Comparison of ENCODE assay signal across 11 cellular contexts in the genomic region with DNA sequence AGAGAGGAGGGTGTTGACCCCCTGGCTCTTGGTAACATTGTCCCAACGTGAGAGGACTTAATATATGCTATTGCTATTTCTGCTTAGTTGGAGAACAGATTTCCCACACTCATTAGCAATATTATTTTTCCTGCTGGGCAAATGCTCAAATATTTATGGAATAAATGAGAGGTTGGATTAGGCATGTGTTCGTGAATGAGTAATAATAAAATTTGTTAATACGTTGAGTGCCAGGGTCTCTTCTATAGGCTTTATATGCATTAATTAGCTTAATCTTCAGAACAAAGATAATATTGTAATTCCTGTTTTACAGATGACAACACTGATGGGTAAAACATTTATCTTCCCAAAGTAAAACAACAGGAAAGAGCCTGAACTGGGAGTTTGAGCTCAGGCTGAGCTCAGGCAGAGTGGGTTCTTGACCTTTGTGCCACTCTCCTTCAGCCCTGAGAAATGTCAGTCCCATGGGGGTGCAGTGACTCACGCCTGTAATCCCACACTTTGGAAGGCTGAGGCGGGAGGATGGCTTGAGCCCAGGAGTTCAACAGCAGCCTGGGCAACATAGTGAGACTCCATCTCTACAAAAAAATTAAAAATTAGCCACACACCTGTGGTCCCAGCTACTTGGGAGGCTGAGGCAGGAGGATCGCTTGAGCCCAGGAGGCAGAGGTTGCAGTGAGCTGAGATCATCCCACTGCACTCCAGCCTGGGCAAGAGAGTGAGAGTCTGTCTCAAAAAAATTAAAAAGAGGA. TPM values are rescaled to one million over a fixed set of nuclear protein-coding genes. Genes with fewer than 3 reads are reported as not detected.
A peak's percentile ranks its signal among the peaks of the same experiment; 100 is the strongest.
DNase-seq lines count a peak whose midpoint lies in the region; ATAC-seq and TF ChIP-seq lines count a peak whose summit lies in the region.
"Had no signal": no experiment of that assay in that cellular context is flagged by ENCODE, and none has a peak within 500 bp of the region (broad histone marks: within the 10 kb centered on the region; RNA-seq: fewer than 3 reads in every experiment).

No MANE protein-coding gene starts in this region.

- no peaks in the 10 kb centered on the region for H4K20me1 ChIP-seq in neural progenitor cell (ENCODE audit: low read depth)

- H3K36me3 ChIP-seq in Caco-2 (ENCODE audit: control insufficient read depth, insufficient read depth, low read length) (no peaks in the 10 kb centered on the region), endocrine pancreas (ENCODE audit: control insufficient read depth, insufficient read depth, low read length) (no peaks in the 10 kb centered on the region), neural progenitor cell (no peaks in the 10 kb centered on the region), uterus (no peaks in the 10 kb centered on the region)

- H3K27me3 Mint-ChIP-seq in Caco-2 (ENCODE audit: insufficient read depth, unreplicated experiment) (no peaks in the 10 kb centered on the region), neural progenitor cell (ENCODE audit: insufficient read depth, low read depth) (no peaks in the 10 kb centered on the region)

- ATAC-seq in HG03159 (IDR thresholded peaks at IDR 0.05; ENCODE audit: unreplicated experiment): no peak
- ATAC-seq: sciatic nerve had no signal

- H3K4me2 ChIP-seq in neural progenitor cell: peak overlapping the region; percentile 98

- H3K4me1 Mint-ChIP-seq in Caco-2 (ENCODE audit: low read depth, unreplicated experiment) (peaks cover 5% of the 10 kb centered on the region), neural progenitor cell (peaks cover 8% of the 10 kb centered on the region)

- H3K9ac ChIP-seq in endocrine pancreas (ENCODE audit: control insufficient read depth, insufficient read depth, low read length): no peak overlapping the region
- H3K9ac ChIP-seq in neural progenitor cell: no peak overlapping the region

- peaks cover 6% of the 10 kb centered on the region for H3F3A ChIP-seq in neural progenitor cell (ENCODE audit: low read depth)

- no peak for DNase-seq in Caco-2
- DNase-seq in M059J (ENCODE audit: low read depth): peak; percentile 20
- no peak for DNase-seq in neural progenitor cell (ENCODE audit: low spot score)
- DNase-seq in COLO829 (ENCODE audit: low spot score): no peak
- no peak for DNase-seq in uterus
- DNase-seq in NOMO-1 (lab: John Stamatoyannopoulos, UW; ENCODE audit: unreplicated experiment in 2 of 2): no peak
- DNase-seq: GOT3, kidney glomerular epithelial cell had no signal

- peak overlapping the region; percentile 71 for H3K4me3 ChIP-seq in Caco-2 (ENCODE audit: low read depth, low read length)
- H3K4me3 ChIP-seq in endocrine pancreas (ENCODE audit: control insufficient read depth, insufficient read depth, low read length): peak overlapping the region; percentile 57
- H3K4me3 ChIP-seq in neural progenitor cell: peak overlapping the region; percentile 80
- no peak overlapping the region for H3K4me3 ChIP-seq in uterus

- no peaks in the 10 kb centered on the region for H3K27me3 ChIP-seq in Caco-2 (replicated peaks; ENCODE audit: control insufficient read depth, insufficient read depth, low read length)
- no peaks in the 10 kb centered on the region for H3K27me3 ChIP-seq in endocrine pancreas (ENCODE audit: control insufficient read depth, insufficient read depth, low read length)
- H3K27me3 ChIP-seq in neural progenitor cell: no peaks in the 10 kb centered on the region
- H3K27me3 ChIP-seq in uterus: no peaks in the 10 kb centered on the region

- intact Hi-C loops in Caco-2 (cut with micrococcal nuclease; ENCODE audit: unreplicated experiment) (no loop called here), uterus (cut with DNase I; ENCODE audit: low total_unique reads) (no loop called here)

- H3K4me3 Mint-ChIP-seq in Caco-2 (ENCODE audit: unreplicated experiment): peak overlapping the region; percentile 88
- H3K4me3 Mint-ChIP-seq in neural progenitor cell: peak overlapping the region; percentile 85

- TF ChIP-seq CTCF in Caco-2 (IDR thresholded peaks at IDR 0.05; ENCODE audit: insufficient read depth in 1 of 2, low read depth in 1 of 2, low read length in 1 of 2, severe bottlenecking in 1 of 2, unreplicated experiment in 1 of 2) (no peak), neural progenitor cell (IDR thresholded peaks at IDR 0.05) (no peak), uterus (IDR thresholded peaks at IDR 0.05) (no peak)

- H3K9me3 Mint-ChIP-seq in Caco-2 (ENCODE audit: unreplicated experiment): peaks cover 22% of the 10 kb centered on the region
- peaks cover 27% of the 10 kb centered on the region for H3K9me3 Mint-ChIP-seq in neural progenitor cell

- no peaks in the 10 kb centered on the region; the same call in 1 of the 2 replicates for H3K4me1 ChIP-seq in Caco-2
- no peaks in the 10 kb centered on the region for H3K4me1 ChIP-seq in endocrine pancreas (ENCODE audit: control insufficient read depth, insufficient read depth, low read length)
- no peaks in the 10 kb centered on the region for H3K4me1 ChIP-seq in neural progenitor cell
- H3K4me1 ChIP-seq in uterus: no peaks in the 10 kb centered on the region

- H3K27ac Mint-ChIP-seq in Caco-2 (ENCODE audit: unreplicated experiment): peak overlapping the region; percentile 53
- H3K27ac Mint-ChIP-seq in neural progenitor cell: no peak overlapping the region

- TF ChIP-seq POLR2A in uterus (IDR thresholded peaks at IDR 0.05): no peak

- POLR2A ChIA-PET in Caco-2 (lab: Charles Lee): interaction anchor here (1.0 kb wide), 1 partner anchor 43 kb away, joined by 4 read pairs; no protein-coding TSS in a partner anchor

- no peak overlapping the region for H3K27ac ChIP-seq in neural progenitor cell
- no peak overlapping the region for H3K27ac ChIP-seq in uterus

- no peaks in the 10 kb centered on the region for H3K79me2 ChIP-seq in neural progenitor cell (ENCODE audit: low read depth)

- H3K9me3 ChIP-seq in Caco-2: peaks cover 7% of the 10 kb centered on the region
- peaks cover 2% of the 10 kb centered on the region for H3K9me3 ChIP-seq in endocrine pancreas (ENCODE audit: control insufficient read depth, low read length)
- H3K9me3 ChIP-seq in neural progenitor cell (ENCODE audit: low read depth): peaks cover 2% of the 10 kb centered on the region
- peaks cover 0 to 24% of the 10 kb centered on the region in 2 donors for H3K9me3 ChIP-seq in uterus

- H3K36me3 Mint-ChIP-seq in Caco-2 (ENCODE audit: insufficient read depth, unreplicated experiment): peaks cover 6% of the 10 kb centered on the region
- peaks cover 6% of the 10 kb centered on the region for H3K36me3 Mint-ChIP-seq in neural progenitor cell

- H2AFZ ChIP-seq in neural progenitor cell (replicated peaks): no peak overlapping the region

- CTCF ChIA-PET in Caco-2 (lab: Charles Lee): interaction anchor here (0.6 kb wide), 1 partner anchor 625 kb away, joined by 3 read pairs; no protein-coding TSS in a partner anchor

- no TSS peak for BruUV-seq in Caco-2 (replicated peaks; lab: Mats Ljungman, UMichigan)

RNA-seq across cellular contexts. Expression of a gene that starts 1.2 kb away (rescaled TPM):
- 4.2 and 4.5 TPM in 2 replicates for total RNA-seq in Caco-2 (2022)
- 0.10 TPM in 1 of 2 replicates, not detected in the other for total RNA-seq in M059J (2014; rRNA removed; shearing (Covaris generic))
- 1.2 and 3.1 TPM in 2 replicates for total RNA-seq in neural progenitor cell (ENCODE audit: low replicate concordance)
- 1 to 10 TPM in 1 of 4 donors, under 1 TPM in 1, not detected in 2; 0.55 to 1.7 TPM for total RNA-seq in uterus

RNA-seq across cellular contexts. Expression of a gene that starts 44.0 kb away (rescaled TPM):
- 9.2 and 9.5 TPM in 2 replicates for total RNA-seq in Caco-2 (2022)
- 0.69 and 0.81 TPM in 2 replicates for total RNA-seq in M059J (2014; rRNA removed; shearing (Covaris generic))
- total RNA-seq in neural progenitor cell (ENCODE audit: low replicate concordance): 8.1 and 9.6 TPM in 2 replicates
- total RNA-seq in uterus: 10 to 100 TPM in 1 of 4 donors, 1 to 10 TPM in 3; 4.1 to 17.4 (median 9.0) TPM

RNA-seq across cellular contexts. Expression of a gene that starts 48.5 kb away (rescaled TPM):
- total RNA-seq in Caco-2 (2022) (25.9 and 27.3 TPM in 2 replicates), neural progenitor cell (ENCODE audit: low replicate concordance) (37.3 and 45.0 TPM in 2 replicates), uterus (10 to 100 TPM; 19.7 to 43.8 (median 29.2) TPM)
- total RNA-seq in M059J (2014; rRNA removed; shearing (Covaris generic)): 17.9 and 20.6 TPM in 2 replicates

Comparison
In these comparisons a context has a peak if more than half of its experiments do, and no peak if none do; other contexts are left out.
1. H3K4me3 ChIP-seq: peak in Caco-2 (single experiment), endocrine pancreas (single experiment) and neural progenitor cell (single experiment); none in uterus (0 of 2).